1 cellular context compared by ENCODE assay signal in the genomic region with DNA sequence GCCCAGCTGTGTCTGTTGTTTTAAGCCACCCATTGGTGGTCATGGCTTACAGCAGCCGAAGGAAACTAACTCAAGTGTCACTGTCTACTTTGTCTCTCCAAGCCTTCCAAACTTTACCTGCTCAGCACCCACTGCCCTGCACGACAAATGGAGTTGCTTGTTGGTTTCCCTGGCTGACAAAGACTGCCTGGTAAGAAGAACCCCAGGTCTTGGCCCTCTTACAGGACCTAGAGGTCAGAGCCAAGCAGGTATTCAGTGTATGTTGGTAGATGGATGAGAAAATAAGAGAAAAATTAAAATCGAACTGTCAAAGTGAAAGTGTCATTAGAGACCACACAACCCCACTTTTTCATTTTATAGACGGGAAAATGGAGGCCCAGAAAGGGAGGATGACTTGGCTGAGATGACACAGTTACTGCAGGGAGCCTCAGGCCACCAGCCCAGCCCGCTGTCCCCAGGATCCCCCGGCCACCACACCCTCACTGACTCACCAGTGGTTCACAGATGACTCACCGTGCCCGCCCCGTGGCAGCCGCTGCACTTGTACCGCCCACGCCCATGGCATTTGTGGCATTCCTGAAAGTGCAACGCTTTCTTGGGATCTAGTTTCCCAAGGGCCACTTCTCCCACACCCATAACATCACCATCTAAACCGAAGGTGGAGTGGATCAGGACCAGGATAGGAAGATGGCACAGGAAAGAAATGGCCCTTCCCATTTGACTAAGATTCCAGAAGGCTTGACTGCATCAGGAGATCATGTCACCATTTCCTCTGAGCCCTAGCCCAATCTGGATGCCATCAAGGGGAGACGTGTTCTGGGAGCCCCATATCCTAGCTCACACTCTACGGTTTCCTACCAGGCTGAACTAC.
TF ChIP-seq lines count a peak whose summit lies in the region.

No MANE protein-coding gene starts in this region.

TF ChIP-seq in IMR-90, 13 proteins besides CTCF, POLR2A, EP300 and RAD21 (continued from another document):
- TF ChIP-seq MAZ (IDR thresholded peaks at IDR 0.05; ENCODE audit: borderline replicate concordance, low read depth, low read length) (peak; percentile 58; the same call in 1 of the 2 replicates), NFE2L2 (IDR thresholded peaks at IDR 0.05; ENCODE audit: low read depth, low read length) (no peak; the same call in 1 of the 2 replicates), RCOR1 (IDR thresholded peaks at IDR 0.05; ENCODE audit: insufficient replicate concordance, low read length) (peak; percentile 61), CHD1 (IDR thresholded peaks at IDR 0.05; ENCODE audit: low read depth, low read length) (no peak; the same call in 1 of the 2 replicates), CEBPB (IDR thresholded peaks at IDR 0.05; ENCODE audit: low read depth, low read length) (0 out of 2 replicates have a peak, but pooled peaks have one; percentile 6), BHLHE40 (IDR thresholded peaks at IDR 0.05; ENCODE audit: low read depth, low read length) (peak; percentile 75; the same call in 1 of the 2 replicates), MAFK (IDR thresholded peaks at IDR 0.05; ENCODE audit: low read depth, low read length) (no peak)
- TF ChIP-seq, protein P1, sequence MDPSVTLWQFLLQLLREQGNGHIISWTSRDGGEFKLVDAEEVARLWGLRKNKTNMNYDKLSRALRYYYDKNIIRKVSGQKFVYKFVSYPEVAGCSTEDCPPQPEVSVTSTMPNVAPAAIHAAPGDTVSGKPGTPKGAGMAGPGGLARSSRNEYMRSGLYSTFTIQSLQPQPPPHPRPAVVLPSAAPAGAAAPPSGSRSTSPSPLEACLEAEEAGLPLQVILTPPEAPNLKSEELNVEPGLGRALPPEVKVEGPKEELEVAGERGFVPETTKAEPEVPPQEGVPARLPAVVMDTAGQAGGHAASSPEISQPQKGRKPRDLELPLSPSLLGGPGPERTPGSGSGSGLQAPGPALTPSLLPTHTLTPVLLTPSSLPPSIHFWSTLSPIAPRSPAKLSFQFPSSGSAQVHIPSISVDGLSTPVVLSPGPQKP (IDR thresholded peaks at IDR 0.05; ENCODE audit: borderline replicate concordance, low read depth, low read length) = no peak
